In the genomic region with DNA sequence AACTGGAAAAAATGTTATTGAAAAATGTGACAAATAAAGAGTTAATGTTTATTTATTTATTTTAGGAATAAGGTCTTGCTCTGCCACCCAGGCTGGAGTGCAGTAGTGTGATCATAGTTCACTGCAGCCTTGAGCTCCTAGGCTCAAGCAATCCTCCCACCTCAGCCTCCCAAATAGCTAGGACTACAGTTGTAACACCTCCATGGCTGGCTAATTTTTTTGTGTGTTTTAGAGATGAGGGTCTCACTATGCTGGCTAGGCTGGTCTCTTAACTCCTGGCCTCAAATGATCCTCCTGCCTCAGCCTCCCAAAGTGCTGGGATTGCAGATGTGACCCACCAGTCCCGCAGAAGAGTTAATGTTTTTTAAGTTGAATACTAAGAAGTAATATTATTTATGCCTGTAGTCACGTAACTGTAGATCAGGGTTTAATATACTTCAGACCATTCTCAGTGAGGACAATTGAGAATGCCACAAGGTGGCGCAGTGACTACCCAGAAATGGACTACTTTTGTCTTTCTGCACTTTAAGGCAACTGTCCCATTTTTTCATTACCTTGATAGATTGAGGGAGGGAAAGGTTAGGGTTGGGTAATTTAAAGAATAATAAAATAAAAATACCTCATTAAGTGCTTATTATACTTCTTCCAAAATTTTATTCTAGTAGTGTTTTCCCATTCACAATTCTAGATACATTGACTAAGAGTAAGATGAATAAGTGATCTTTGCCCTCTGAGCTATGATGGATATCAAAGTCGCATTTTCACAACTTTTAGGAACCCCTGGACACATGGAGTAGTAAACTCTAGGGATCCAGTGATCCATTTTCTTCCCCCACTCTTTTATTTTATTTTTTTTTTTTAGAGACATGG, we compare ENCODE assay signal across 8 cellular contexts. TPM values are rescaled to one million over a fixed set of nuclear protein-coding genes. Genes with fewer than 3 reads are reported as not detected.
DNase-seq lines count a peak whose midpoint lies in the region; ATAC-seq and TF ChIP-seq lines count a peak whose summit lies in the region.

No MANE protein-coding gene starts in this region.

- no peak overlapping the region for H2AK5ac ChIP-seq in trophoblast cell (ENCODE audit: low read length)

- no peaks in the 10 kb centered on the region for H3K79me1 ChIP-seq in trophoblast cell (ENCODE audit: low read length)

- H3K9ac ChIP-seq in trophoblast cell (ENCODE audit: low read length), result no peak overlapping the region

- peaks cover 0 to 32% (median 0%) of the 10 kb centered on the region in 3 donors for H3K36me3 ChIP-seq in Peyer's patch
- no peaks in the 10 kb centered on the region for H3K36me3 ChIP-seq in trophoblast cell (ENCODE audit: control insufficient read depth in 1 of 2, insufficient read depth in 2 of 2, low read length in 2 of 2)

- no CpG with 5 or more reads among the region's 4 CpGs for WGBS in trophoblast cell (ENCODE audit: extremely low coverage, insufficient coverage, insufficient read length)

- H3K14ac ChIP-seq in trophoblast cell (ENCODE audit: low read length), result no peak overlapping the region

- no peak overlapping the region for H3K4ac ChIP-seq in trophoblast cell (ENCODE audit: low read depth, low read length)

- H2BK120ac ChIP-seq in trophoblast cell (ENCODE audit: insufficient read depth, low read length, poor library complexity), result no peak overlapping the region

- H4K12ac ChIP-seq in trophoblast cell (ENCODE audit: low read depth, low read length), result no peak overlapping the region

- H3K27ac ChIP-seq in Peyer's patch, result peak overlapping the region in 1 of 4 donors; percentile 4
- no peak overlapping the region for H3K27ac ChIP-seq in foreskin keratinocyte
- no peak overlapping the region for H3K27ac ChIP-seq in trophoblast cell (ENCODE audit: low read depth, low read length)

- peak; percentile 28 to 88 (median 74) for TF ChIP-seq CTCF in Peyer's patch (IDR thresholded peaks at IDR 0.05)
- TF ChIP-seq CTCF in foreskin keratinocyte (conservative IDR thresholded peaks at IDR 0.05), result peak; percentile 89

- TF ChIP-seq POLR2A in Peyer's patch (IDR thresholded peaks at IDR 0.05), result no peak
- TF ChIP-seq POLR2A in GM18505 (IDR thresholded peaks at IDR 0.05; ENCODE audit: borderline replicate concordance, extremely low read depth, insufficient read depth, insufficient read length), result no peak

- no peak overlapping the region for H4K91ac ChIP-seq in trophoblast cell (ENCODE audit: low read depth, low read length)

- H2BK5ac ChIP-seq in trophoblast cell (ENCODE audit: low read depth, low read length, poor library complexity), result no peak overlapping the region

- no peak overlapping the region for H3K23ac ChIP-seq in trophoblast cell (ENCODE audit: low read length)

- peak; percentile 33 for ATAC-seq in foreskin keratinocyte
- ATAC-seq in GM18505 (IDR thresholded peaks at IDR 0.05; ENCODE audit: unreplicated experiment), result no peak

- no peak overlapping the region for H2BK12ac ChIP-seq in trophoblast cell (ENCODE audit: low read length)

- no peak overlapping the region for H4K8ac ChIP-seq in trophoblast cell (ENCODE audit: low read depth, low read length)

- H3K27me3 ChIP-seq in Peyer's patch (no peaks in the 10 kb centered on the region), foreskin keratinocyte (peaks cover under 1% of the 10 kb centered on the region), trophoblast cell (ENCODE audit: insufficient read depth, low read length) (no peaks in the 10 kb centered on the region)

- no peaks in the 10 kb centered on the region for H3K79me2 ChIP-seq in trophoblast cell (ENCODE audit: control insufficient read depth, insufficient read depth, low read length, poor library complexity)

- no peak overlapping the region for H3K4me2 ChIP-seq in trophoblast cell (ENCODE audit: low read length)

- no peak overlapping the region for H2AFZ ChIP-seq in trophoblast cell (ENCODE audit: insufficient read depth, low read length, poor library complexity)

- peaks cover 0 to 16% (median 0%) of the 10 kb centered on the region in 4 donors for H3K4me1 ChIP-seq in Peyer's patch
- H3K4me1 ChIP-seq in foreskin keratinocyte, result no peaks in the 10 kb centered on the region
- no peaks in the 10 kb centered on the region for H3K4me1 ChIP-seq in trophoblast cell (ENCODE audit: control insufficient read depth in 1 of 2, insufficient read depth in 2 of 2, low read length in 2 of 2)

- no peak overlapping the region for H3K18ac ChIP-seq in trophoblast cell (ENCODE audit: low read length)

- H3K4me3 ChIP-seq in Peyer's patch, result peak overlapping the region in 2 of 4 donors; percentile 14 to 62
- no peak overlapping the region for H3K4me3 ChIP-seq in trophoblast cell (ENCODE audit: low read depth, low read length)

- no peaks in the 10 kb centered on the region for H3K9me3 ChIP-seq in Peyer's patch
- no peaks in the 10 kb centered on the region for H3K9me3 ChIP-seq in trophoblast cell (ENCODE audit: insufficient read depth, low read depth, low read length)

- DNase-seq in COR-L47 (lab: John Stamatoyannopoulos, UW) (peak; percentile 70), HuH-7 (ENCODE audit: low spot score) (peak; percentile 39), Peyer's patch (peak in 2 of 3 donors; percentile 56 to 87), activated T-helper 1 cell treated with Interleukin-2 at 50 U/mL for 16 hours (ENCODE audit: low read depth) (peak; percentile 10), foreskin keratinocyte (peak in 1 of 2 donors; percentile 46), trophoblast cell (peak; percentile 62 to 86), ureter (ENCODE audit: low spot score) (peak; percentile 64)

RNA-seq across cellular contexts. Expression of a gene that starts 6.0 kb away (rescaled TPM):
- total RNA-seq in Peyer's patch (100 to 1,000 TPM in 3 of 4 donors, 10 to 100 TPM in 1; 14.0 to 612 (median 512) TPM), foreskin keratinocyte (not detected in 2 replicates), ureter (not detected)
- polyA plus RNA-seq in foreskin keratinocyte, result not detected in 2 replicates
- 0.07 and 0.11 TPM in 2 replicates for polyA plus RNA-seq in trophoblast cell (2013)

RNA-seq across cellular contexts. Expression of a gene that starts 41.4 kb away (rescaled TPM):
- 100 to 1,000 TPM in 3 of 4 donors, 10 to 100 TPM in 1; 79.5 to 143 (median 132) TPM for total RNA-seq in Peyer's patch
- 82.0 and 91.9 TPM in 2 replicates for total RNA-seq in foreskin keratinocyte
- 70.5 and 97.0 TPM in 2 replicates for polyA plus RNA-seq in foreskin keratinocyte
- 121 and 127 TPM in 2 replicates for polyA plus RNA-seq in trophoblast cell (2013)
- total RNA-seq in ureter, result 57.7 TPM

Comparison
In these comparisons a context has a peak if more than half of its experiments do, and no peak if none do; other contexts are left out.
1. RNA of a gene that starts 6.0 kb away (total RNA-seq): 14.0 to 612 TPM in Peyer's patch; not detected in foreskin keratinocyte and not detected in ureter (single experiment); every median in the first group is over 10 times any median in the second.